Comparison of ENCODE assay signal across 13 cellular contexts in the genomic region with DNA sequence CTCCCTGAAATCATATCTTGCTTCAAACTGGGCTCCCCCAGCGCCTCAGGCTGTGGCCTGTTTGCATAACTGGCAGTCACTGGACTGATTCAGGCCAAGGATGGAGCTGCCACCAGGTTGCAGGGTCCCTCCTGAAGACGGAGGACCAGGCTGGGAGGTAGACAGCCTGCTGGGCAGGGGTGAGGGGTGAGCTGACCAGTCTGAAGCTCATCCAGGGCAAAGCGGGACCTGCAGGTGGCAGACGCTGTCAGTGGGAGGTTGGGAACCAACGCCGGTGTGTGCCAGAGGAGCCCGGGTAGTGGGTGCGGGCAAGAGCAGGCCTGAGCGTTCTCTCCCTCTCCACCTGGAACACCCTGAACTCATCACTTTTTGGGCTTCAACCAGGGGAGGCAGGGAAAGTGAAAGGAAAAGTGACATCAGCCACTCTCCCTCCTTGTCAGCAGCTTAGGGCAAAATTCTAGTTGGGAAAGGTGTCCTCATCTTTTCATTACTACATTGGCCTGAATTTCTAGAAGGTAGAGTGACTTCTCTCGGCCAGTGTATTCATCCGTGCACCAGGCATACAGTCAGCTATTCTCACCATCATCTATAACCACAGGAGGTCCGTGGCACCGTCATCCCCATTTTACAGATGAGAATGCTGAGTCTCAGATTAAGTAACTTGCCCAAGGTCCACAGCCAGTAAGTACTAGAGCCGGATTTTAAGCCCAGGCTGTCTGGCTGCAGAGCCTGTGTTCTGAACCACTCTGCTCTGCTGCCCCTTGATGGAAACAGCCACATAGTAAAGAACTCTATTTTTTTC.
A peak's percentile ranks its signal among the peaks of the same experiment; 100 is the strongest.
DNase-seq lines count a peak whose midpoint lies in the region; ATAC-seq and TF ChIP-seq lines count a peak whose summit lies in the region.
"Had no signal": no experiment of that assay in that cellular context is flagged by ENCODE, and none has a peak within 500 bp of the region (broad histone marks: within the 10 kb centered on the region; RNA-seq: fewer than 3 reads in every experiment).

No MANE protein-coding gene starts in this region.

- H3K27me3 Mint-ChIP-seq in activated CD4-positive, alpha-beta T cell treated with anti-CD3 and anti-CD28 coated beads, Interleukin-2, amount 10 ng/mL, durations not matched to agents 7 days and 5 days, result no peaks in the 10 kb centered on the region
- H3K27me3 Mint-ChIP-seq in activated CD4-positive, alpha-beta memory T cell treated with anti-CD3 and anti-CD28 coated beads, Interleukin-2, amount 10 ng/mL, durations not matched to agents 7 days and 5 days, result no peaks in the 10 kb centered on the region

- peaks cover 8% of the 10 kb centered on the region for H3K36me3 Mint-ChIP-seq in activated CD4-positive, alpha-beta T cell treated with anti-CD3 and anti-CD28 coated beads, Interleukin-2, amount 10 ng/mL, durations not matched to agents 7 days and 5 days (ENCODE audit: low read depth)
- H3K36me3 Mint-ChIP-seq in activated CD4-positive, alpha-beta memory T cell treated with anti-CD3 and anti-CD28 coated beads, Interleukin-2, amount 10 ng/mL, durations not matched to agents 7 days and 5 days (ENCODE audit: low read depth), result peaks cover 24% of the 10 kb centered on the region

- H3K4me1 ChIP-seq in esophagus squamous epithelium, result peaks cover 12 to 66% (median 32%) of the 10 kb centered on the region in 3 donors
- H3K4me1 ChIP-seq: pancreas had no signal

- POLR2A ChIA-PET in activated CD4-positive, alpha-beta T cell treated with anti-CD3 and anti-CD28 coated beads, Interleukin-2, amount 10 ng/mL, durations not matched to agents 7 days and 5 days (lab: Charles Lee), result no interaction called here
- POLR2A ChIA-PET in activated CD4-positive, alpha-beta memory T cell treated with anti-CD3 and anti-CD28 coated beads, Interleukin-2, amount 10 ng/mL, durations not matched to agents 7 days and 5 days (lab: Charles Lee), result interaction anchor here (1.2 kb wide), 1 partner anchor 18 kb away, joined by 3 read pairs; no protein-coding TSS in a partner anchor

- CTCF ChIA-PET in activated CD4-positive, alpha-beta T cell treated with anti-CD3 and anti-CD28 coated beads, Interleukin-2, amount 10 ng/mL, durations not matched to agents 7 days and 5 days (lab: Charles Lee), result interaction anchor here (1.0 to 1.3 kb wide), 4 partner anchors 10 to 41 kb away, joined by 3 to 4 read pairs (median 3); no protein-coding TSS in a partner anchor
- CTCF ChIA-PET in activated CD4-positive, alpha-beta memory T cell treated with anti-CD3 and anti-CD28 coated beads, Interleukin-2, amount 10 ng/mL, durations not matched to agents 7 days and 5 days (lab: Charles Lee), result interaction anchor here (0.6 to 2.0 kb wide), 3 partner anchors 11 to 357 kb away, joined by 3 to 5 read pairs (median 3); no protein-coding TSS in a partner anchor

- peak overlapping the region; percentile 79 for H3K27ac Mint-ChIP-seq in activated CD4-positive, alpha-beta T cell treated with anti-CD3 and anti-CD28 coated beads, Interleukin-2, amount 10 ng/mL, durations not matched to agents 7 days and 5 days
- peak overlapping the region; percentile 55 for H3K27ac Mint-ChIP-seq in activated CD4-positive, alpha-beta memory T cell treated with anti-CD3 and anti-CD28 coated beads, Interleukin-2, amount 10 ng/mL, durations not matched to agents 7 days and 5 days

- no peaks in the 10 kb centered on the region for H3K9me3 Mint-ChIP-seq in activated CD4-positive, alpha-beta T cell treated with anti-CD3 and anti-CD28 coated beads, Interleukin-2, amount 10 ng/mL, durations not matched to agents 7 days and 5 days
- H3K9me3 Mint-ChIP-seq in activated CD4-positive, alpha-beta memory T cell treated with anti-CD3 and anti-CD28 coated beads, Interleukin-2, amount 10 ng/mL, durations not matched to agents 7 days and 5 days, result no peaks in the 10 kb centered on the region

- ATAC-seq in HG02870 (IDR thresholded peaks at IDR 0.05; ENCODE audit: unreplicated experiment), result no peak
- ATAC-seq: left ventricle myocardium superior, pancreas had no signal

- intact Hi-C loops in esophagus squamous epithelium (cut with DNase I), result no loop called here

- no peak for TF ChIP-seq CTCF in esophagus squamous epithelium (IDR thresholded peaks at IDR 0.05)

- 61 to 67% methylated on average over 13 to 14 of the region's 14 CpGs for WGBS in esophagus squamous epithelium, 2 donors

- no peak for TF ChIP-seq POLR2A in esophagus squamous epithelium (IDR thresholded peaks at IDR 0.05)

- H3K27ac ChIP-seq in esophagus squamous epithelium, result peak overlapping the region in 3 of 4 donors; percentile 11 to 41 (median 31)
- H3K27ac ChIP-seq in skin epidermis, result peak overlapping the region in 15 of 21 experiments; percentile 8 to 73 (median 51)
- H3K27ac ChIP-seq: pancreas had no signal

- DNase-seq in activated CD4-positive, alpha-beta T cell treated with anti-CD3 and anti-CD28 coated beads, Interleukin-2, amount 10 ng/mL, durations not matched to agents 7 days and 5 days, result no peak
- no peak for DNase-seq in activated CD4-positive, alpha-beta T cell treated with anti-CD3 and anti-CD28 coated beads, Interleukin-2, amount 50 U/mL, for 1 hour
- no peak for DNase-seq in activated CD4-positive, alpha-beta memory T cell treated with anti-CD3 and anti-CD28 coated beads, Interleukin-2, amount 10 ng/mL, durations not matched to agents 7 days and 5 days
- DNase-seq in esophagus squamous epithelium (lab: John Stamatoyannopoulos, UW), result no peak
- DNase-seq in mucosa of gallbladder (ENCODE audit: low spot score), result no peak
- DNase-seq in NCI-H446 (lab: John Stamatoyannopoulos, UW), result no peak
- DNase-seq: DMS 273 treated with DMSO at 0.1 percent for 48 hours, left ventricle myocardium superior, NCI-H1048, NCI-H226, pancreas had no signal

- no peaks in the 10 kb centered on the region for H3K27me3 ChIP-seq in esophagus squamous epithelium
- H3K27me3 ChIP-seq: pancreas had no signal

- no peak overlapping the region for H3K4me3 ChIP-seq in esophagus squamous epithelium
- no peak overlapping the region for H3K4me3 ChIP-seq in skin epidermis
- H3K4me3 ChIP-seq: pancreas had no signal

- peaks cover 87% of the 10 kb centered on the region for H3K4me1 Mint-ChIP-seq in activated CD4-positive, alpha-beta T cell treated with anti-CD3 and anti-CD28 coated beads, Interleukin-2, amount 10 ng/mL, durations not matched to agents 7 days and 5 days
- H3K4me1 Mint-ChIP-seq in activated CD4-positive, alpha-beta memory T cell treated with anti-CD3 and anti-CD28 coated beads, Interleukin-2, amount 10 ng/mL, durations not matched to agents 7 days and 5 days, result peaks cover 85% of the 10 kb centered on the region

- no peaks in the 10 kb centered on the region for H3K9me3 ChIP-seq in esophagus squamous epithelium
- H3K9me3 ChIP-seq: pancreas had no signal

- no peak overlapping the region for H3K4me3 Mint-ChIP-seq in activated CD4-positive, alpha-beta T cell treated with anti-CD3 and anti-CD28 coated beads, Interleukin-2, amount 10 ng/mL, durations not matched to agents 7 days and 5 days
- H3K4me3 Mint-ChIP-seq in activated CD4-positive, alpha-beta memory T cell treated with anti-CD3 and anti-CD28 coated beads, Interleukin-2, amount 10 ng/mL, durations not matched to agents 7 days and 5 days, result no peak overlapping the region

- H3K36me3 ChIP-seq in esophagus squamous epithelium, result no peaks in the 10 kb centered on the region
- H3K36me3 ChIP-seq: pancreas had no signal
